Comparison of ENCODE assay signal across 7 cellular contexts in the genomic region with DNA sequence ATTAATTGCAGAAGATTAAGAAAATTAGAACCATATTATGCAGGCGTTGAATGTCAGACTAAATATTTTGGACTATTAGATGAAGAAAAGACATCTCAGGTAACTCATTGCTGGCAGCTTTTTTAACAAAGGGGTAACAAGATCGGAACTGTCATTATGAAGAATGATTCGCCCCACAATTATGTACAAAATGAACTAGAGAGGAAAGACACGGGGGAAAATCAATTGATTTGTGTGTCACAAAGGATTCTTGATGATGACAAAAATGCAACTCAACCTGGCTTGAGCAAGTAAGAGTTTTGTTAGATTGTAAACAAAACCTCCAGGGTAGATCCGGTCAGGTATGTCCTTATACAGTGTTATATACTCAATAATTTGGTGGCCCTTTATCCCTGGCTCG. TPM values are rescaled to one million over a fixed set of nuclear protein-coding genes. Genes with fewer than 3 reads are reported as not detected.
"Had no signal": no experiment of that assay in that cellular context is flagged by ENCODE, and none has a peak within 500 bp of the region (broad histone marks: within the 10 kb centered on the region; RNA-seq: fewer than 3 reads in every experiment).

No MANE protein-coding gene starts in this region.

- DNase-seq: IMR-90, KBM-7, KG1 had no signal

- H3K4me3 ChIP-seq: K562 had no signal

- ATAC-seq: HepG2, K562 had no signal

- H3K27ac ChIP-seq: HL-60 had no signal

RNA-seq across cellular contexts. Expression of a gene that starts 12.5 kb away (rescaled TPM):
- total RNA-seq: HepG2, HT-29, K562 had no signal
- polyA plus RNA-seq: HepG2, K562 had no signal
